Comparison of ENCODE assay signal across 15 cellular contexts in the genomic region with DNA sequence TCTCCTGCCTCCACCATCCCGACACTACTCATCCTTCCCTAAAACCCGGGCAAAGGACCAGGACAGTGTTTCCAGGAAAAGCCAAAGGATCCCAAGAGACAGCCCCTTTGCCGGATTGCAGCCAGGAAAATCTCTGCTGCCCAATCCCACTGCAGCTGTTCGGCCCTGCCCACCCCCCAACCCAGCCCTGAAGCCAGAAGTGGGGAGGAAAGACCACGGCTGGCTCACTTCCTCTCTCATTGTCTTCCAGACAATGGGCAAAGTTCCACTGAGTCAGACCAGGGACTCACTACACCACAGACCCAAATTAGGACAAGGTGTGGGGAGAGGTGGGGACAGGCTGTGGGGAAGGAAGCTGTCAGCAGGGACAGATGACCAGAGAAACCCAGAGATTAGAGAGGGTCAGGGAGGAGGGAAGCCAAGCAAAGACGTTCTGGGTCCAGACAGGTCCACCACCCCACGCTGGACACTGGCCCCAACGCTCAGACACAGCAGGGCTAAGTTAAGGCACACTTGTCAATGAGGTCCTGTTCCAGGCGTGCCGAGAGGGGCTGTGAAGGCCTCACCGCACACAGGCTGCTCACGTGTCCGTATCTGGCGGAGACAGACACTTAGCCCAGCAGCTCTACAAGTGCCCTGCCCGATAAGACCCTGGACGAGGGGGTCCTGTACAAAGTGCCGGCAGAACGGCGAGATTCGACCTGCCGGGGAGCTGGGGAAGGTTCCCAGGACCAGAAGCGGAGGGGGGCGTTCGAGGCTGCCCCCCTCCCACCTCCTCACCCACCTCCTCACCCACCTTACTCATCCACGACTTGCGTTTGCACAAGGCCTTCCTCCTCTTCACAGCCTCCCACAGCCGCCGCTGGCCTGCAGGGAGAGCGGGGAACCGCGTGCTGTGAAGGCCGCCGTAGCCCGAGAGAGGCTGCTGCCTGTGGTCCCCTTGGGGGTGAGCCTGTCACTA. TPM values are rescaled to one million over a fixed set of nuclear protein-coding genes. Genes with fewer than 3 reads are reported as not detected.
DNase-seq lines count a peak whose midpoint lies in the region; FAIRE-seq and TF ChIP-seq lines count a peak whose summit lies in the region.
"Had no signal": no experiment of that assay in that cellular context is flagged by ENCODE, and none has a peak within 500 bp of the region (broad histone marks: within the 10 kb centered on the region; RNA-seq: fewer than 3 reads in every experiment).

No MANE protein-coding gene starts in this region.

- H3K4me3 ChIP-seq in esophagus squamous epithelium (no peak overlapping the region), mesodermal cell (ENCODE audit: extremely low read depth, insufficient read depth, low read length, poor library complexity, severe bottlenecking) (no peak overlapping the region)
- H3K4me3 ChIP-seq: suprapubic skin had no signal

- H3K27ac ChIP-seq in esophagus squamous epithelium (peak overlapping the region in 3 of 4 donors; percentile 60 to 65 (median 64)), mesodermal cell (ENCODE audit: low read depth, low read length, severe bottlenecking) (peak overlapping the region; percentile 62)
- H3K27ac ChIP-seq: suprapubic skin had no signal

- TF ChIP-seq CTCF in esophagus squamous epithelium (IDR thresholded peaks at IDR 0.05) (no peak), GM13977 (IDR thresholded peaks at IDR 0.05; ENCODE audit: extremely low read depth, insufficient read depth, missing control alignments) (no peak)

- intact Hi-C loops in esophagus squamous epithelium (cut with DNase I) = no loop called here

- peak; percentile 68 for DNase-seq in AG08395 (ENCODE audit: low spot score)
- DNase-seq in esophagus squamous epithelium (lab: John Stamatoyannopoulos, UW) = no peak
- no peak for DNase-seq in NCI-H510A (lab: John Stamatoyannopoulos, UW)
- no peak for DNase-seq in NCI-H446 (lab: John Stamatoyannopoulos, UW)
- no peak for DNase-seq in H54 (ENCODE audit: insufficient read length, low spot score)
- no peak for DNase-seq in GM13977 (ENCODE audit: low spot score)
- DNase-seq: ACHN; activated T-cell treated with anti-CD3 and anti-CD28 coated beads, Interleukin-2, amount 50 U/mL, for 48 hours; cortex of kidney; GF-D8; NCI-H1436 had no signal

- in situ Hi-C loops in GM13977 (cut with MboI; ENCODE audit: low pct_unique_long_range_greater_than_20kb, low sequenced_read_pairs, unreplicated experiment) = no loop called here

- peaks cover 15 to 72% (median 15%) of the 10 kb centered on the region in 3 donors for H3K36me3 ChIP-seq in esophagus squamous epithelium
- peaks cover 37% of the 10 kb centered on the region for H3K36me3 ChIP-seq in mesodermal cell (ENCODE audit: control insufficient read depth, insufficient read depth, low read length)

- no peak for TF ChIP-seq POLR2A in esophagus squamous epithelium (IDR thresholded peaks at IDR 0.05)
- no peak for TF ChIP-seq POLR2A in H54 (IDR thresholded peaks at IDR 0.05; ENCODE audit: low read depth, low read length)

- H3K9me3 ChIP-seq in esophagus squamous epithelium = no peaks in the 10 kb centered on the region
- H3K9me3 ChIP-seq in mesodermal cell (ENCODE audit: control insufficient read depth, low read length) = no peaks in the 10 kb centered on the region
- H3K9me3 ChIP-seq: suprapubic skin had no signal

- FAIRE-seq in H54 (lab: Jason Lieb, UNC) = no peak
- FAIRE-seq: TTC549 had no signal

- 83 to 85% methylated on average over 20 to 26 of the region's 34 CpGs for WGBS in esophagus squamous epithelium, 2 donors
- WGBS in mesodermal cell (ENCODE audit: insufficient coverage in 2 of 2), 2 experiments = 88 to 91% methylated on average over 23 to 26 of the region's 34 CpGs

- H3K4me1 ChIP-seq in esophagus squamous epithelium (peaks cover 0 to 43% (median 2%) of the 10 kb centered on the region in 3 donors), mesodermal cell (ENCODE audit: control insufficient read depth, insufficient read depth, low read length, poor library complexity, severe bottlenecking) (peaks cover 21% of the 10 kb centered on the region)

- no peaks in the 10 kb centered on the region for H3K27me3 ChIP-seq in esophagus squamous epithelium
- H3K27me3 ChIP-seq: suprapubic skin had no signal

TF ChIP-seq in PFSK-1, 5 proteins besides CTCF, POLR2A, EP300 and RAD21:
- TF ChIP-seq SIN3A (IDR thresholded peaks at IDR 0.05; ENCODE audit: borderline replicate concordance, insufficient read depth, low read length) (no peak), POLR2AphosphoS5 (IDR thresholded peaks at IDR 0.05; ENCODE audit: low read depth, low read length) (0 out of 2 replicates have a peak, but pooled peaks have one; percentile 37), TAF1 (IDR thresholded peaks at IDR 0.05; ENCODE audit: borderline replicate concordance, insufficient read depth, low read length) (no peak; the same call in 1 of the 2 replicates), FOXP2 (optimal IDR thresholded peaks at IDR 0.05; ENCODE audit: borderline replicate concordance, extremely low read depth, extremely low read length, insufficient read depth) (peak; percentile 51)
- TF ChIP-seq, protein P1, sequence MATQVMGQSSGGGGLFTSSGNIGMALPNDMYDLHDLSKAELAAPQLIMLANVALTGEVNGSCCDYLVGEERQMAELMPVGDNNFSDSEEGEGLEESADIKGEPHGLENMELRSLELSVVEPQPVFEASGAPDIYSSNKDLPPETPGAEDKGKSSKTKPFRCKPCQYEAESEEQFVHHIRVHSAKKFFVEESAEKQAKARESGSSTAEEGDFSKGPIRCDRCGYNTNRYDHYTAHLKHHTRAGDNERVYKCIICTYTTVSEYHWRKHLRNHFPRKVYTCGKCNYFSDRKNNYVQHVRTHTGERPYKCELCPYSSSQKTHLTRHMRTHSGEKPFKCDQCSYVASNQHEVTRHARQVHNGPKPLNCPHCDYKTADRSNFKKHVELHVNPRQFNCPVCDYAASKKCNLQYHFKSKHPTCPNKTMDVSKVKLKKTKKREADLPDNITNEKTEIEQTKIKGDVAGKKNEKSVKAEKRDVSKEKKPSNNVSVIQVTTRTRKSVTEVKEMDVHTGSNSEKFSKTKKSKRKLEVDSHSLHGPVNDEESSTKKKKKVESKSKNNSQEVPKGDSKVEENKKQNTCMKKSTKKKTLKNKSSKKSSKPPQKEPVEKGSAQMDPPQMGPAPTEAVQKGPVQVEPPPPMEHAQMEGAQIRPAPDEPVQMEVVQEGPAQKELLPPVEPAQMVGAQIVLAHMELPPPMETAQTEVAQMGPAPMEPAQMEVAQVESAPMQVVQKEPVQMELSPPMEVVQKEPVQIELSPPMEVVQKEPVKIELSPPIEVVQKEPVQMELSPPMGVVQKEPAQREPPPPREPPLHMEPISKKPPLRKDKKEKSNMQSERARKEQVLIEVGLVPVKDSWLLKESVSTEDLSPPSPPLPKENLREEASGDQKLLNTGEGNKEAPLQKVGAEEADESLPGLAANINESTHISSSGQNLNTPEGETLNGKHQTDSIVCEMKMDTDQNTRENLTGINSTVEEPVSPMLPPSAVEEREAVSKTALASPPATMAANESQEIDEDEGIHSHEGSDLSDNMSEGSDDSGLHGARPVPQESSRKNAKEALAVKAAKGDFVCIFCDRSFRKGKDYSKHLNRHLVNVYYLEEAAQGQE (IDR thresholded peaks at IDR 0.05; ENCODE audit: insufficient read depth in 1 of 2, low read depth in 2 of 2, low read length in 2 of 2) = no peak
TF ChIP-seq in PFSK-1: peak in this region for 2.

RNA-seq across cellular contexts. Expression of a gene that starts 21.9 kb away (rescaled TPM):
- 30.6 TPM for polyA plus RNA-seq in PFSK-1 (2012; ENCODE audit: insufficient read length, low read depth)
- total RNA-seq in esophagus squamous epithelium = 10 to 100 TPM; 18.4 to 45.7 (median 42.8) TPM
- polyA plus RNA-seq in mesodermal cell (2013, experiment 1 of 2) = 28.8 TPM
- polyA plus RNA-seq in mesodermal cell (2013, experiment 2 of 2) = 20.7 TPM
